ENCODE assay signal across 7 cellular contexts in genomic region chr4:101191302-101192098, GRCh38.
A peak's percentile ranks its signal among the peaks of the same experiment; 100 is the strongest.
DNase-seq lines count a peak whose midpoint lies in the region; ATAC-seq and TF ChIP-seq lines count a peak whose summit lies in the region.

No MANE protein-coding gene starts in this region.

- H3K9me3 ChIP-seq in esophagus (ENCODE audit: control insufficient read depth in 2 of 2, insufficient read depth in 1 of 2, low read depth in 1 of 2, low read length in 1 of 2), result no peaks in the 10 kb centered on the region
- H3K9me3 ChIP-seq in upper lobe of right lung, result no peaks in the 10 kb centered on the region

- POLR2A ChIA-PET in activated CD4-positive, alpha-beta T cell treated with anti-CD3 and anti-CD28 coated beads, Interleukin-2, amount 10 ng/mL, durations not matched to agents 7 days and 5 days (lab: Charles Lee), result no interaction called here

- H3K27ac Mint-ChIP-seq in mesothelial cell of epicardium, result peak overlapping the region; percentile 47
- H3K27ac Mint-ChIP-seq in activated CD4-positive, alpha-beta T cell treated with anti-CD3 and anti-CD28 coated beads, Interleukin-2, amount 10 ng/mL, durations not matched to agents 7 days and 5 days, result no peak overlapping the region

- H3K27me3 ChIP-seq in esophagus (ENCODE audit: control insufficient read depth in 1 of 2, insufficient read depth in 2 of 2, low read length in 2 of 2) (no peaks in the 10 kb centered on the region), upper lobe of right lung (no peaks in the 10 kb centered on the region)

- TF ChIP-seq CTCF in mesothelial cell of epicardium (IDR thresholded peaks at IDR 0.05; ENCODE audit: unreplicated experiment) (no peak), upper lobe of right lung (IDR thresholded peaks at IDR 0.05) (no peak)

- ATAC-seq in upper lobe of right lung (peak; percentile 89), GM19324 (IDR thresholded peaks at IDR 0.05; ENCODE audit: low FRiP score, unreplicated experiment) (no peak)

- no peak overlapping the region for H3K4me3 Mint-ChIP-seq in mesothelial cell of epicardium
- no peak overlapping the region for H3K4me3 Mint-ChIP-seq in activated CD4-positive, alpha-beta T cell treated with anti-CD3 and anti-CD28 coated beads, Interleukin-2, amount 10 ng/mL, durations not matched to agents 7 days and 5 days

- H3K27ac ChIP-seq in esophagus (ENCODE audit: low read depth in 2 of 2, low read length in 1 of 2) (peak overlapping the region; percentile 42 to 47), upper lobe of right lung (peak overlapping the region; percentile 55)

- 36 to 41% methylated on average over 4 of the region's 4 CpGs for WGBS in esophagus, 2 donors

- intact Hi-C loops in upper lobe of right lung (cut with DNase I), result no loop called here

- H3K4me1 ChIP-seq in esophagus (ENCODE audit: control insufficient read depth in 2 of 2, insufficient read depth in 2 of 2, low read length in 1 of 2) (no peaks in the 10 kb centered on the region), upper lobe of right lung (peaks cover 20% of the 10 kb centered on the region)

- H3K4me1 Mint-ChIP-seq in mesothelial cell of epicardium, result peaks cover 9% of the 10 kb centered on the region
- H3K4me1 Mint-ChIP-seq in activated CD4-positive, alpha-beta T cell treated with anti-CD3 and anti-CD28 coated beads, Interleukin-2, amount 10 ng/mL, durations not matched to agents 7 days and 5 days, result peaks cover 7% of the 10 kb centered on the region

- no peaks in the 10 kb centered on the region for H3K9me3 Mint-ChIP-seq in mesothelial cell of epicardium
- H3K9me3 Mint-ChIP-seq in activated CD4-positive, alpha-beta T cell treated with anti-CD3 and anti-CD28 coated beads, Interleukin-2, amount 10 ng/mL, durations not matched to agents 7 days and 5 days, result no peaks in the 10 kb centered on the region

- no peaks in the 10 kb centered on the region for H3K27me3 Mint-ChIP-seq in mesothelial cell of epicardium (ENCODE audit: low read depth)
- no peaks in the 10 kb centered on the region for H3K27me3 Mint-ChIP-seq in activated CD4-positive, alpha-beta T cell treated with anti-CD3 and anti-CD28 coated beads, Interleukin-2, amount 10 ng/mL, durations not matched to agents 7 days and 5 days

- peaks cover 5% of the 10 kb centered on the region for H3K36me3 Mint-ChIP-seq in mesothelial cell of epicardium
- H3K36me3 Mint-ChIP-seq in activated CD4-positive, alpha-beta T cell treated with anti-CD3 and anti-CD28 coated beads, Interleukin-2, amount 10 ng/mL, durations not matched to agents 7 days and 5 days (ENCODE audit: low read depth), result peaks cover 6% of the 10 kb centered on the region

- H3K4me3 ChIP-seq in esophagus (ENCODE audit: low read depth in 1 of 2, low read length in 2 of 2) (no peak overlapping the region), upper lobe of right lung (no peak overlapping the region)

- CTCF ChIA-PET in activated CD4-positive, alpha-beta T cell treated with anti-CD3 and anti-CD28 coated beads, Interleukin-2, amount 10 ng/mL, durations not matched to agents 7 days and 5 days (lab: Charles Lee), result no interaction called here

- DNase-seq in mesothelial cell of epicardium (ENCODE audit: low spot score in 2 of 2, unreplicated experiment in 2 of 2) (no peak), upper lobe of right lung (peak; percentile 62), AML-193 (lab: John Stamatoyannopoulos, UW) (no peak)
- DNase-seq in activated CD4-positive, alpha-beta T cell treated with anti-CD3 and anti-CD28 coated beads, Interleukin-2, amount 10 ng/mL, durations not matched to agents 7 days and 5 days, result no peak

- H3K36me3 ChIP-seq in esophagus (ENCODE audit: control insufficient read depth in 2 of 2, insufficient read depth in 2 of 2, low read length in 1 of 2), result no peaks in the 10 kb centered on the region
- peaks cover 9% of the 10 kb centered on the region for H3K36me3 ChIP-seq in upper lobe of right lung

TF ChIP-seq in PFSK-1, 5 proteins besides CTCF, POLR2A, EP300 and RAD21:
- TF ChIP-seq POLR2AphosphoS5 (IDR thresholded peaks at IDR 0.05; ENCODE audit: low read depth, low read length) (no peak), TAF1 (IDR thresholded peaks at IDR 0.05; ENCODE audit: borderline replicate concordance, insufficient read depth, low read length) (no peak), SIN3A (IDR thresholded peaks at IDR 0.05; ENCODE audit: borderline replicate concordance, insufficient read depth, low read length) (0 out of 2 replicates have a peak, but pooled peaks have one; percentile 70), FOXP2 (optimal IDR thresholded peaks at IDR 0.05; ENCODE audit: borderline replicate concordance, extremely low read depth, extremely low read length, insufficient read depth) (no peak), REST (IDR thresholded peaks at IDR 0.05; ENCODE audit: insufficient read depth in 1 of 2, low read depth in 2 of 2, low read length in 2 of 2) (0 out of 4 replicates have a peak, but pooled peaks of 1 of the 2 experiments have one; percentile 53)
